1 cellular context compared by ENCODE assay signal in genomic region chr3:128650096-128651050, GRCh38.
TF ChIP-seq lines count a peak whose summit lies in the region.

RPN1 (minus strand) TSS chr3:128650818; CDS start chr3:128650800, 18 bp downstream.

TF ChIP-seq in HEK293, 187 proteins besides CTCF, POLR2A, EP300 and RAD21 (continued from another document and continues in another):
- TF ChIP-seq ZNF19 (tag by site-specific recombination; IDR thresholded peaks at IDR 0.05; ENCODE audit: low read depth) (no peak), ZNF600 (tag by site-specific recombination; IDR thresholded peaks at IDR 0.05) (no peak), ZNF394 (tag by site-specific recombination; IDR thresholded peaks at IDR 0.05; ENCODE audit: borderline replicate concordance) (no peak), YY1 (tag by site-specific recombination; IDR thresholded peaks at IDR 0.05) (peak; percentile 57), HOXA7 (CRISPR knock-in tag; IDR thresholded peaks at IDR 0.05; ENCODE audit: borderline replicate concordance) (no peak), ZNF530 (tag by site-specific recombination; IDR thresholded peaks at IDR 0.05; ENCODE audit: low read depth) (no peak), MYNN (tag by site-specific recombination; IDR thresholded peaks at IDR 0.05; ENCODE audit: borderline replicate concordance) (no peak), GLIS1 (tag by site-specific recombination; IDR thresholded peaks at IDR 0.05) (peak; percentile 59), ZNF692 (tag by site-specific recombination; IDR thresholded peaks at IDR 0.05) (no peak; the same call in 1 of the 2 replicates), ZNF221 (tag by site-specific recombination; IDR thresholded peaks at IDR 0.05; ENCODE audit: borderline replicate concordance) (no peak), AEBP2 (tag by site-specific recombination; IDR thresholded peaks at IDR 0.05; ENCODE audit: borderline replicate concordance) (no peak), IKZF3 (tag by site-specific recombination; IDR thresholded peaks at IDR 0.05) (no peak), ZFP41 (tag by site-specific recombination; IDR thresholded peaks at IDR 0.05; ENCODE audit: borderline replicate concordance) (no peak), ZNF747 (tag by site-specific recombination; IDR thresholded peaks at IDR 0.05) (no peak), INSM2 (tag by site-specific recombination; IDR thresholded peaks at IDR 0.05) (no peak), REST (tag by site-specific recombination; IDR thresholded peaks at IDR 0.05) (no peak), ZNF529 (tag by site-specific recombination; IDR thresholded peaks at IDR 0.05; ENCODE audit: insufficient replicate concordance) (no peak), KLF8 (tag by site-specific recombination; IDR thresholded peaks at IDR 0.05) (peak; percentile 69; the same call in 1 of the 2 replicates), ZNF664 (tag by site-specific recombination; IDR thresholded peaks at IDR 0.05) (no peak), ZNF654 (tag by site-specific recombination; IDR thresholded peaks at IDR 0.05; ENCODE audit: low read depth) (no peak), ZBTB8A (tag by site-specific recombination; IDR thresholded peaks at IDR 0.05) (no peak; the same call in 1 of the 2 replicates), ZNF146 (tag by site-specific recombination; IDR thresholded peaks at IDR 0.05) (no peak), ZNF670 (tag by site-specific recombination; IDR thresholded peaks at IDR 0.05; ENCODE audit: low read depth) (no peak), ZNF10 (tag by site-specific recombination; IDR thresholded peaks at IDR 0.05) (0 out of 2 replicates have a peak, but pooled peaks have one; percentile 45), SETDB1 (IDR thresholded peaks at IDR 0.05; ENCODE audit: insufficient read length, low read length) (no peak), KLF1 (tag by site-specific recombination; IDR thresholded peaks at IDR 0.05) (no peak), ZNF266 (tag by site-specific recombination; IDR thresholded peaks at IDR 0.05; ENCODE audit: low read depth) (no peak), ZNF121 (tag by site-specific recombination; IDR thresholded peaks at IDR 0.05) (no peak), MEIS1 (CRISPR knock-in tag; IDR thresholded peaks at IDR 0.05; ENCODE audit: borderline replicate concordance) (no peak), ZBTB7A (tag by site-specific recombination; IDR thresholded peaks at IDR 0.05; ENCODE audit: low read depth) (0 out of 2 replicates have a peak, but pooled peaks have one; percentile 22), OVOL3 (tag by site-specific recombination; IDR thresholded peaks at IDR 0.05) (no peak), ZNF366 (tag by site-specific recombination; conservative IDR thresholded peaks at IDR 0.05) (no peak), ZNF426 (tag by site-specific recombination; IDR thresholded peaks at IDR 0.05) (no peak), SP2 (tag by site-specific recombination; IDR thresholded peaks at IDR 0.05) (peak; percentile 66), KLF16 (tag by site-specific recombination; IDR thresholded peaks at IDR 0.05) (peak; percentile 56; the same call in 1 of the 2 replicates), ZXDB (tag by site-specific recombination; IDR thresholded peaks at IDR 0.05) (peak; percentile 54; the same call in 1 of the 2 replicates), ZNF544 (tag by site-specific recombination; IDR thresholded peaks at IDR 0.05) (no peak), ZBTB21 (tag by site-specific recombination; IDR thresholded peaks at IDR 0.05) (no peak), ZNF837 (tag by site-specific recombination; IDR thresholded peaks at IDR 0.05) (no peak), ZNF174 (tag by site-specific recombination; IDR thresholded peaks at IDR 0.05) (no peak), ZNF571 (tag by site-specific recombination; IDR thresholded peaks at IDR 0.05) (no peak), ZBTB20 (tag by site-specific recombination; IDR thresholded peaks at IDR 0.05) (peak; percentile 90), SCRT2 (tag by site-specific recombination; IDR thresholded peaks at IDR 0.05) (peak; percentile 87), ZNF423 (tag by site-specific recombination; IDR thresholded peaks at IDR 0.05) (no peak), GLIS2 (tag by site-specific recombination; IDR thresholded peaks at IDR 0.05) (0 out of 2 replicates have a peak, but pooled peaks have one; percentile 51), ZNF660 (tag by site-specific recombination; IDR thresholded peaks at IDR 0.05) (peak; percentile 27), SCRT1 (tag by site-specific recombination; IDR thresholded peaks at IDR 0.05; ENCODE audit: borderline replicate concordance) (no peak)
- TF ChIP-seq, protein P1, sequence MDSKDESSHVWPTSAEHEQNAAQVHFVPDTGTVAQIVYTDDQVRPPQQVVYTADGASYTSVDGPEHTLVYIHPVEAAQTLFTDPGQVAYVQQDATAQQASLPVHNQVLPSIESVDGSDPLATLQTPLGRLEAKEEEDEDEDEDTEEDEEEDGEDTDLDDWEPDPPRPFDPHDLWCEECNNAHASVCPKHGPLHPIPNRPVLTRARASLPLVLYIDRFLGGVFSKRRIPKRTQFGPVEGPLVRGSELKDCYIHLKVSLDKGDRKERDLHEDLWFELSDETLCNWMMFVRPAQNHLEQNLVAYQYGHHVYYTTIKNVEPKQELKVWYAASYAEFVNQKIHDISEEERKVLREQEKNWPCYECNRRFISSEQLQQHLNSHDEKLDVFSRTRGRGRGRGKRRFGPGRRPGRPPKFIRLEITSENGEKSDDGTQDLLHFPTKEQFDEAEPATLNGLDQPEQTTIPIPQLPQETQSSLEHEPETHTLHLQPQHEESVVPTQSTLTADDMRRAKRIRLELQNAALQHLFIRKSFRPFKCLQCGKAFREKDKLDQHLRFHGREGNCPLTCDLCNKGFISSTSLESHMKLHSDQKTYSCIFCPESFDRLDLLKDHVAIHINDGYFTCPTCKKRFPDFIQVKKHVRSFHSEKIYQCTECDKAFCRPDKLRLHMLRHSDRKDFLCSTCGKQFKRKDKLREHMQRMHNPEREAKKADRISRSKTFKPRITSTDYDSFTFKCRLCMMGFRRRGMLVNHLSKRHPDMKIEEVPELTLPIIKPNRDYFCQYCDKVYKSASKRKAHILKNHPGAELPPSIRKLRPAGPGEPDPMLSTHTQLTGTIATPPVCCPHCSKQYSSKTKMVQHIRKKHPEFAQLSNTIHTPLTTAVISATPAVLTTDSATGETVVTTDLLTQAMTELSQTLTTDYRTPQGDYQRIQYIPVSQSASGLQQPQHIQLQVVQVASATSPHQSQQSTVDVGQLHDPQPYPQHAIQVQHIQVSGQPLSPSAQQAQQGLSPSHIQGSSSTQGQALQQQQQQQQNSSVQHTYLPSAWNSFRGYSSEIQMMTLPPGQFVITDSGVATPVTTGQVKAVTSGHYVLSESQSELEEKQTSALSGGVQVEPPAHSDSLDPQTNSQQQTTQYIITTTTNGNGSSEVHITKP (tag by site-specific recombination; IDR thresholded peaks at IDR 0.05), result 0 out of 2 replicates have a peak, but pooled peaks have one; percentile 60
- TF ChIP-seq, protein P2, sequence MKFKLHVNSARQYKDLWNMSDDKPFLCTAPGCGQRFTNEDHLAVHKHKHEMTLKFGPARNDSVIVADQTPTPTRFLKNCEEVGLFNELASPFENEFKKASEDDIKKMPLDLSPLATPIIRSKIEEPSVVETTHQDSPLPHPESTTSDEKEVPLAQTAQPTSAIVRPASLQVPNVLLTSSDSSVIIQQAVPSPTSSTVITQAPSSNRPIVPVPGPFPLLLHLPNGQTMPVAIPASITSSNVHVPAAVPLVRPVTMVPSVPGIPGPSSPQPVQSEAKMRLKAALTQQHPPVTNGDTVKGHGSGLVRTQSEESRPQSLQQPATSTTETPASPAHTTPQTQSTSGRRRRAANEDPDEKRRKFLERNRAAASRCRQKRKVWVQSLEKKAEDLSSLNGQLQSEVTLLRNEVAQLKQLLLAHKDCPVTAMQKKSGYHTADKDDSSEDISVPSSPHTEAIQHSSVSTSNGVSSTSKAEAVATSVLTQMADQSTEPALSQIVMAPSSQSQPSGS (tag by site-specific recombination; IDR thresholded peaks at IDR 0.05; ENCODE audit: low read depth), result no peak
- TF ChIP-seq, protein P3, sequence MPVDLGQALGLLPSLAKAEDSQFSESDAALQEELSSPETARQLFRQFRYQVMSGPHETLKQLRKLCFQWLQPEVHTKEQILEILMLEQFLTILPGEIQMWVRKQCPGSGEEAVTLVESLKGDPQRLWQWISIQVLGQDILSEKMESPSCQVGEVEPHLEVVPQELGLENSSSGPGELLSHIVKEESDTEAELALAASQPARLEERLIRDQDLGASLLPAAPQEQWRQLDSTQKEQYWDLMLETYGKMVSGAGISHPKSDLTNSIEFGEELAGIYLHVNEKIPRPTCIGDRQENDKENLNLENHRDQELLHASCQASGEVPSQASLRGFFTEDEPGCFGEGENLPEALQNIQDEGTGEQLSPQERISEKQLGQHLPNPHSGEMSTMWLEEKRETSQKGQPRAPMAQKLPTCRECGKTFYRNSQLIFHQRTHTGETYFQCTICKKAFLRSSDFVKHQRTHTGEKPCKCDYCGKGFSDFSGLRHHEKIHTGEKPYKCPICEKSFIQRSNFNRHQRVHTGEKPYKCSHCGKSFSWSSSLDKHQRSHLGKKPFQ (tag by site-specific recombination; IDR thresholded peaks at IDR 0.05), result no peak
- TF ChIP-seq, protein P4, sequence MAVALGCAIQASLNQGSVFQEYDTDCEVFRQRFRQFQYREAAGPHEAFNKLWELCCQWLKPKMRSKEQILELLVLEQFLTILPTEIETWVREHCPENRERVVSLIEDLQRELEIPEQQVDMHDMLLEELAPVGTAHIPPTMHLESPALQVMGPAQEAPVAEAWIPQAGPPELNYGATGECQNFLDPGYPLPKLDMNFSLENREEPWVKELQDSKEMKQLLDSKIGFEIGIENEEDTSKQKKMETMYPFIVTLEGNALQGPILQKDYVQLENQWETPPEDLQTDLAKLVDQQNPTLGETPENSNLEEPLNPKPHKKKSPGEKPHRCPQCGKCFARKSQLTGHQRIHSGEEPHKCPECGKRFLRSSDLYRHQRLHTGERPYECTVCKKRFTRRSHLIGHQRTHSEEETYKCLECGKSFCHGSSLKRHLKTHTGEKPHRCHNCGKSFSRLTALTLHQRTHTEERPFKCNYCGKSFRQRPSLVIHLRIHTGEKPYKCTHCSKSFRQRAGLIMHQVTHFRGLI (tag by site-specific recombination; IDR thresholded peaks at IDR 0.05), result no peak
- TF ChIP-seq, protein P5, sequence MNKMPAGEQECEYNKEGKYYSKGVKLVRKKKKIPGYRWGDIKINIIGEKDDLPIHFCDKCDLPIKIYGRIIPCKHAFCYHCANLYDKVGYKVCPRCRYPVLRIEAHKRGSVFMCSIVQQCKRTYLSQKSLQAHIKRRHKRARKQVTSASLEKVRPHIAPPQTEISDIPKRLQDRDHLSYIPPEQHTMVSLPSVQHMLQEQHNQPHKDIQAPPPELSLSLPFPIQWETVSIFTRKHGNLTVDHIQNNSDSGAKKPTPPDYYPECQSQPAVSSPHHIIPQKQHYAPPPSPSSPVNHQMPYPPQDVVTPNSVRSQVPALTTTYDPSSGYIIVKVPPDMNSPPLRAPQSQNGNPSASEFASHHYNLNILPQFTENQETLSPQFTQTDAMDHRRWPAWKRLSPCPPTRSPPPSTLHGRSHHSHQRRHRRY (tag by site-specific recombination; IDR thresholded peaks at IDR 0.05), result no peak
